3 cellular contexts compared by ENCODE assay signal in genomic region chr9:110244616-110245015, GRCh38.
TF ChIP-seq lines count a peak whose summit lies in the region.

No MANE protein-coding gene starts in this region.

TF ChIP-seq in HepG2, 621 proteins besides CTCF, POLR2A, EP300 and RAD21:
- TF ChIP-seq RBM22 (optimal IDR thresholded peaks at IDR 0.05; ENCODE audit: low read length) (peak; percentile 49), ZHX1 (CRISPR knock-in tag; IDR thresholded peaks at IDR 0.05; ENCODE audit: low read depth) (no peak), ZNF609 (CRISPR knock-in tag; IDR thresholded peaks at IDR 0.05; ENCODE audit: borderline replicate concordance) (no peak)

TF ChIP-seq in K562, 482 proteins besides CTCF, POLR2A, EP300 and RAD21:
- TF ChIP-seq BRF2 (IDR thresholded peaks at IDR 0.05; ENCODE audit: borderline replicate concordance, insufficient read depth, insufficient read length): no peak
- TF ChIP-seq LCOR (CRISPR knock-in tag; IDR thresholded peaks at IDR 0.05): no peak
- TF ChIP-seq HMGXB4 (CRISPR knock-in tag; IDR thresholded peaks at IDR 0.05): no peak
- TF ChIP-seq POLR2AphosphoS5 (IDR thresholded peaks at IDR 0.05; ENCODE audit: control insufficient read depth, insufficient read depth, low read depth, low read length): no peak
- TF ChIP-seq TCF7 (IDR thresholded peaks at IDR 0.05; ENCODE audit: borderline replicate concordance): no peak
- no peak for TF ChIP-seq SMARCE1 (IDR thresholded peaks at IDR 0.05)
- TF ChIP-seq ZNF143 (CRISPR knock-in tag; IDR thresholded peaks at IDR 0.05): no peak
- no peak for TF ChIP-seq RFX5 (IDR thresholded peaks at IDR 0.05; ENCODE audit: low read depth, low read length)
- no peak for TF ChIP-seq GABPB2 (CRISPR knock-in tag; conservative IDR thresholded peaks at IDR 0.05)
- TF ChIP-seq GTF2B (IDR thresholded peaks at IDR 0.05; ENCODE audit: extremely low read depth, insufficient read length): no peak
- TF ChIP-seq KLF13 (tag; IDR thresholded peaks at IDR 0.05; ENCODE audit: borderline replicate concordance, low read depth): no peak
- TF ChIP-seq SRF (CRISPR knock-in tag; IDR thresholded peaks at IDR 0.05): no peak
- TF ChIP-seq ZFP91 (CRISPR knock-in tag; IDR thresholded peaks at IDR 0.05): no peak
- no peak for TF ChIP-seq RBFOX2 (IDR thresholded peaks at IDR 0.05; ENCODE audit: low read depth, low read length)
- no peak for TF ChIP-seq ZNF717 (CRISPR knock-in tag; IDR thresholded peaks at IDR 0.05)
- TF ChIP-seq TRIM25 (IDR thresholded peaks at IDR 0.05; ENCODE audit: borderline replicate concordance): no peak
TF ChIP-seq in K562: peak in this region for 0.

TF ChIP-seq in liver, 16 proteins besides CTCF, POLR2A, EP300 and RAD21:
- TF ChIP-seq SP1 (IDR thresholded peaks at IDR 0.05): peak; percentile 22
- no peak for TF ChIP-seq TAF1 (conservative IDR thresholded peaks at IDR 0.05)
- TF ChIP-seq ATF3 (IDR thresholded peaks at IDR 0.05): no peak
- no peak for TF ChIP-seq NR2F2 (IDR thresholded peaks at IDR 0.05)
- peak in 1 of 2 donors; percentile 25 for TF ChIP-seq RXRA (IDR thresholded peaks at IDR 0.05)
- peak in 1 of 2 donors; percentile 50 for TF ChIP-seq HNF4A (conservative IDR thresholded peaks at IDR 0.05)
